ENCODE assay signal across 31 cellular contexts in genomic region chr4:14294611-14295010, GRCh38.
DNase-seq lines count a peak whose midpoint lies in the region; ATAC-seq and TF ChIP-seq lines count a peak whose summit lies in the region.
"Had no signal": no experiment of that assay in that cellular context is flagged by ENCODE, and none has a peak within 500 bp of the region (broad histone marks: within the 10 kb centered on the region; RNA-seq: fewer than 3 reads in every experiment).

No MANE protein-coding gene starts in this region.

- BruUV-seq in IMR-90 (replicated peaks; lab: Mats Ljungman, UMichigan), result no TSS peak

- H3K4me3 Mint-ChIP-seq in natural killer cell, result no peak overlapping the region
- H3K4me3 Mint-ChIP-seq: activated CD4-positive, alpha-beta memory T cell treated with anti-CD3 and anti-CD28 coated beads, Interleukin-2, amount 10 ng/mL, durations not matched to agents 7 days and 5 days; activated T-helper 1 cell treated with anti-CD3 and anti-CD28 coated beads, Interleukin-12 subunit alpha, Interleukin-12 subunit beta, Interleukin-2, Interleukin-4 antibody, amounts not matched to agents 30 ng/mL and 10 ng/mL and 1 ng/mL, durations not matched to agents 14 hours and 24 hours and 36 hours; CD8-positive, alpha-beta memory T cell; naive thymus-derived CD8-positive, alpha-beta T cell; stimulated activated effector memory CD8-positive, alpha-beta T cell treated with anti-CD3 and anti-CD28 coated beads, Interleukin-12 subunit alpha, Interleukin-12 subunit beta, amount 100 ng/mL, for 72 hours had no signal

- H3K27ac Mint-ChIP-seq in natural killer cell, result no peak overlapping the region
- H3K27ac Mint-ChIP-seq: activated CD4-positive, alpha-beta memory T cell treated with anti-CD3 and anti-CD28 coated beads, Interleukin-2, amount 10 ng/mL, durations not matched to agents 7 days and 5 days; activated T-helper 1 cell treated with anti-CD3 and anti-CD28 coated beads, Interleukin-12 subunit alpha, Interleukin-12 subunit beta, Interleukin-2, Interleukin-4 antibody, amounts not matched to agents 30 ng/mL and 10 ng/mL and 1 ng/mL, durations not matched to agents 14 hours and 24 hours and 36 hours; CD8-positive, alpha-beta memory T cell; naive thymus-derived CD8-positive, alpha-beta T cell; stimulated activated effector memory CD8-positive, alpha-beta T cell treated with anti-CD3 and anti-CD28 coated beads, Interleukin-12 subunit alpha, Interleukin-12 subunit beta, amount 100 ng/mL, for 72 hours had no signal

- intact Hi-C loops in IMR-90 (cut with micrococcal nuclease), result no loop called here
- intact Hi-C loops in natural killer cell (cut with micrococcal nuclease), result no loop called here

- H2AFZ ChIP-seq in IMR-90 (replicated peaks; ENCODE audit: low read length, poor library complexity), result no peak overlapping the region
- H2AFZ ChIP-seq: hepatocyte, PC-9 had no signal

- H2AK9ac ChIP-seq in IMR-90 (replicated peaks; ENCODE audit: low read depth, low read length, poor library complexity), result no peak overlapping the region

- no peak overlapping the region for H3K14ac ChIP-seq in IMR-90 (replicated peaks; ENCODE audit: low read depth, low read length)

- POLR2A ChIA-PET in IMR-90 (lab: Charles Lee; ENCODE audit: unreplicated experiment), result no interaction called here

- peaks cover 6 to 12% of the 10 kb centered on the region in 2 donors for H3K9me3 Mint-ChIP-seq in natural killer cell
- H3K9me3 Mint-ChIP-seq: activated CD4-positive, alpha-beta memory T cell treated with anti-CD3 and anti-CD28 coated beads, Interleukin-2, amount 10 ng/mL, durations not matched to agents 7 days and 5 days; activated T-helper 1 cell treated with anti-CD3 and anti-CD28 coated beads, Interleukin-12 subunit alpha, Interleukin-12 subunit beta, Interleukin-2, Interleukin-4 antibody, amounts not matched to agents 30 ng/mL and 10 ng/mL and 1 ng/mL, durations not matched to agents 14 hours and 24 hours and 36 hours had no signal

- H2BK15ac ChIP-seq in IMR-90 (ENCODE audit: low read depth, low read length), result no peak overlapping the region

- no peak overlapping the region for H3K23ac ChIP-seq in IMR-90 (ENCODE audit: low read depth, low read length)

- H3K27me3 ChIP-seq in IMR-90 (ENCODE audit: control insufficient read depth, insufficient read depth, low read length) (no peaks in the 10 kb centered on the region), H7 (ENCODE audit: control insufficient read depth, insufficient read depth, low read length) (no peaks in the 10 kb centered on the region)
- H3K27me3 ChIP-seq: adrenal gland, colonic mucosa, gastrocnemius medialis, hepatocyte, MG63, tibial nerve had no signal

- no peak overlapping the region for H4K8ac ChIP-seq in IMR-90 (ENCODE audit: low read depth in 2 of 2, low read length in 2 of 2)

- in situ Hi-C loops in IMR-90 (cut with MboI; ENCODE audit: low sequenced_read_pairs), result no loop called here

- ATAC-seq in IMR-90 (ENCODE audit: low read depth) (peak; percentile 27; the same call in 1 of the 2 replicates), GM21515 (IDR thresholded peaks at IDR 0.05; ENCODE audit: unreplicated experiment) (no peak), natural killer cell (no peak)
- ATAC-seq: gastrocnemius medialis; K562; naive thymus-derived CD8-positive, alpha-beta T cell; psoas muscle; Right ventricle myocardium inferior; stimulated activated effector memory CD8-positive, alpha-beta T cell treated with anti-CD3 and anti-CD28 coated beads, Interleukin-12 subunit alpha, Interleukin-12 subunit beta, amount 100 ng/mL, for 72 hours had no signal

- H3K36me3 ChIP-seq in IMR-90 (ENCODE audit: control insufficient read depth, insufficient read depth, low read length), result no peaks in the 10 kb centered on the region
- H3K36me3 ChIP-seq in H7 (replicated peaks; ENCODE audit: control insufficient read depth, insufficient read depth, low read length), result no peaks in the 10 kb centered on the region
- H3K36me3 ChIP-seq: adrenal gland, colonic mucosa, gastrocnemius medialis, MG63, tibial nerve had no signal

- no peaks in the 10 kb centered on the region for H3K27me3 Mint-ChIP-seq in natural killer cell (ENCODE audit: low read depth in 2 of 2)
- H3K27me3 Mint-ChIP-seq: activated CD4-positive, alpha-beta memory T cell treated with anti-CD3 and anti-CD28 coated beads, Interleukin-2, amount 10 ng/mL, durations not matched to agents 7 days and 5 days; CD8-positive, alpha-beta memory T cell had no signal

- H2AK5ac ChIP-seq in IMR-90 (ENCODE audit: low read depth, low read length), result no peak overlapping the region

- H3K4ac ChIP-seq in IMR-90 (ENCODE audit: low read depth, low read length), result no peak overlapping the region

- no peak overlapping the region for H2BK20ac ChIP-seq in IMR-90 (ENCODE audit: low read depth, low read length)

- H3K36me3 Mint-ChIP-seq in natural killer cell, result no peaks in the 10 kb centered on the region
- H3K36me3 Mint-ChIP-seq: CD8-positive, alpha-beta memory T cell; naive thymus-derived CD8-positive, alpha-beta T cell; stimulated activated effector memory CD8-positive, alpha-beta T cell treated with anti-CD3 and anti-CD28 coated beads, Interleukin-12 subunit alpha, Interleukin-12 subunit beta, amount 100 ng/mL, for 72 hours had no signal

- CTCF ChIA-PET in IMR-90 (lab: Yijun Ruan, JAX), result no interaction called here

- peak; percentile 9 for DNase-seq in AG20443 (ENCODE audit: low spot score)
- DNase-seq in IMR-90, result peak; percentile 23
- peak; percentile 10 to 36 for DNase-seq in cardiac fibroblast (ENCODE audit: low read depth in 2 of 2)
- peak; percentile 1 for DNase-seq in hepatic stellate cell (ENCODE audit: low spot score)
- no peak for DNase-seq in SIG-M5 (lab: John Stamatoyannopoulos, UW)
- no peak for DNase-seq in H7
- DNase-seq in natural killer cell, result no peak
- DNase-seq: activated CD4-positive, alpha-beta memory T cell treated with anti-CD3 and anti-CD28 coated beads, Interleukin-2, amount 10 ng/mL, durations not matched to agents 7 days and 5 days; activated CD8-positive, alpha-beta memory T cell treated with anti-CD3 and anti-CD28 coated beads, Interleukin-2, amount 50 U/mL, for 48 hours; activated naive CD4-positive, alpha-beta T cell treated with Interleukin-2 at 50 U/mL for 16 hours; adrenal gland; CD8-positive, alpha-beta memory T cell; colonic mucosa; effector CD4-positive, alpha-beta T cell; gastrocnemius medialis; MG63; naive thymus-derived CD8-positive, alpha-beta T cell; NCI-H2029; NCI-H524 treated with DMSO at 0.1 percent for 48 hours; nucleus accumbens; PC-9; psoas muscle; T-helper 2 cell had no signal

- WGBS in IMR-90 (ENCODE audit: extremely low coverage in 2 of 2, insufficient read length in 1 of 2), 2 experiments, result no CpG with 5 or more reads among the region's 2 CpGs

- H3K9me1 ChIP-seq in IMR-90 (ENCODE audit: insufficient read depth, low read length), result no peaks in the 10 kb centered on the region

- no peaks in the 10 kb centered on the region for H4K20me1 ChIP-seq in IMR-90 (ENCODE audit: insufficient read depth, low read length)

- H4K91ac ChIP-seq in IMR-90 (ENCODE audit: insufficient read depth, low read depth, low read length), result no peak overlapping the region

- no peak for TF ChIP-seq CTCF in IMR-90 (conservative IDR thresholded peaks at IDR 0.05; ENCODE audit: low read depth, low read length)
- no peak for TF ChIP-seq CTCF in cardiac fibroblast (IDR thresholded peaks at IDR 0.05; ENCODE audit: low read depth, low read length)
- TF ChIP-seq CTCF in natural killer cell (IDR thresholded peaks at IDR 0.05), result no peak

- dilution Hi-C loops in IMR-90 (cut with HindIII; ENCODE audit: low sequenced_read_pairs, unreplicated experiment), result no loop called here

- H2BK5ac ChIP-seq in IMR-90 (ENCODE audit: low read depth, low read length, poor library complexity, severe bottlenecking), result no peak overlapping the region

- no peak overlapping the region for H4K5ac ChIP-seq in IMR-90 (ENCODE audit: low read depth, low read length)

- no peak overlapping the region for H3K4me2 ChIP-seq in IMR-90 (ENCODE audit: low read depth, low read length)
- H3K4me2 ChIP-seq: hepatocyte, PC-9 had no signal

- no peaks in the 10 kb centered on the region for H3K4me1 Mint-ChIP-seq in natural killer cell
- H3K4me1 Mint-ChIP-seq: activated CD4-positive, alpha-beta memory T cell treated with anti-CD3 and anti-CD28 coated beads, Interleukin-2, amount 10 ng/mL, durations not matched to agents 7 days and 5 days; CD8-positive, alpha-beta memory T cell; naive thymus-derived CD8-positive, alpha-beta T cell; stimulated activated effector memory CD8-positive, alpha-beta T cell treated with anti-CD3 and anti-CD28 coated beads, Interleukin-12 subunit alpha, Interleukin-12 subunit beta, amount 100 ng/mL, for 72 hours had no signal

- H3K9ac ChIP-seq in IMR-90 (ENCODE audit: low read depth, low read length), result no peak overlapping the region

- no peak overlapping the region for H3K18ac ChIP-seq in IMR-90 (ENCODE audit: low read depth, low read length)

- TF ChIP-seq POLR2A in IMR-90 (IDR thresholded peaks at IDR 0.05; ENCODE audit: low read depth, low read length), result no peak

- no peak for TF ChIP-seq RAD21 in IMR-90 (IDR thresholded peaks at IDR 0.05; ENCODE audit: low read length)

- H3K9me3 ChIP-seq in IMR-90 (ENCODE audit: control insufficient read depth, insufficient read depth, low read length), result no peaks in the 10 kb centered on the region
- H3K9me3 ChIP-seq: adrenal gland, colonic mucosa, gastrocnemius medialis, MG63, psoas muscle, tibial nerve had no signal

- H3K56ac ChIP-seq in IMR-90 (ENCODE audit: extremely low read depth, insufficient read depth, low read length), result no peak overlapping the region

- H3K79me1 ChIP-seq in IMR-90 (ENCODE audit: low read depth in 1 of 2, low read length in 2 of 2), result no peaks in the 10 kb centered on the region

- H3K27ac ChIP-seq in IMR-90 (ENCODE audit: insufficient read depth, low read length), result no peak overlapping the region
- H3K27ac ChIP-seq: adrenal gland, colonic mucosa, gastrocnemius medialis, hepatocyte, PC-9, psoas muscle, tibial nerve had no signal

- no peaks in the 10 kb centered on the region for H3K4me1 ChIP-seq in IMR-90 (ENCODE audit: control insufficient read depth, insufficient read depth, low read length)
- H3K4me1 ChIP-seq: adrenal gland, colonic mucosa, gastrocnemius medialis, psoas muscle, tibial nerve had no signal

- H2BK120ac ChIP-seq in IMR-90 (ENCODE audit: low read depth, low read length), result no peak overlapping the region

- H3K4me3 ChIP-seq in IMR-90 (ENCODE audit: insufficient read depth, low read depth, low read length) (no peak overlapping the region), cardiac fibroblast (replicated peaks in 1 of 2; ENCODE audit: low read depth in 2 of 2, low read length in 2 of 2) (no peak overlapping the region), H7 (ENCODE audit: insufficient read depth, low read depth, low read length) (no peak overlapping the region)
- H3K4me3 ChIP-seq: adrenal gland, colonic mucosa, gastrocnemius medialis, hepatocyte, K562, lung, MG63, PC-9, psoas muscle, tibial nerve had no signal

TF ChIP-seq in IMR-90, 13 proteins besides CTCF, POLR2A, EP300 and RAD21 (continues in another document):
- TF ChIP-seq MXI1 (IDR thresholded peaks at IDR 0.05; ENCODE audit: borderline replicate concordance, low read depth, low read length), result no peak
- TF ChIP-seq RCOR1 (IDR thresholded peaks at IDR 0.05; ENCODE audit: insufficient replicate concordance, low read length), result no peak
- no peak for TF ChIP-seq MAZ (IDR thresholded peaks at IDR 0.05; ENCODE audit: borderline replicate concordance, low read depth, low read length)
- TF ChIP-seq FOS (IDR thresholded peaks at IDR 0.05; ENCODE audit: low read depth, low read length), result no peak

Comparison
In these comparisons a context has a peak if more than half of its experiments do, and no peak if none do; other contexts are left out.
1. DNase-seq: peak in AG20443 (single experiment), IMR-90 (single experiment), cardiac fibroblast (2 of 2) and hepatic stellate cell (single experiment); none in SIG-M5 (single experiment), H7 (single experiment) and natural killer cell (single experiment).